In genomic region chr11:797300-798092, GRCh38 we compare ENCODE assay signal across 8 cellular contexts. TPM values are rescaled to one million over a fixed set of nuclear protein-coding genes. Genes with fewer than 3 reads are reported as not detected.
DNase-seq lines count a peak whose midpoint lies in the region; ATAC-seq, FAIRE-seq and TF ChIP-seq lines count a peak whose summit lies in the region.

No MANE protein-coding gene starts in this region.

- peaks cover 22% of the 10 kb centered on the region for H3K4me1 Mint-ChIP-seq in activated B cell treated with CpG ODN at 0.5 μM for 24 hours

- H3K4me1 ChIP-seq in keratinocyte (ENCODE audit: control insufficient read depth, extremely low read depth, insufficient read depth, low read length), result peaks cover 17% of the 10 kb centered on the region

- FAIRE-seq in bronchial epithelial cell (lab: Jason Lieb, UNC), result no peak
- FAIRE-seq in keratinocyte (lab: Jason Lieb, UNC), result peak; percentile 83

- peak overlapping the region; percentile 93 for H3K4me3 Mint-ChIP-seq in activated B cell treated with CpG ODN at 0.5 μM for 24 hours

- POLR2A ChIA-PET in activated B cell treated with CpG ODN at 0.5 μM for 24 hours (lab: Charles Lee), result interaction anchor here (0.6 to 3.8 kb wide), 11 partner anchors 12 to 291 kb away, joined by 3 to 37 read pairs (median 5); partner anchors contain the start of genes GATD1, LRRC56, PNPLA2 and RNH1

- H3K36me3 Mint-ChIP-seq in activated B cell treated with CpG ODN at 0.5 μM for 24 hours (ENCODE audit: low read depth), result peaks cover 16% of the 10 kb centered on the region

- ATAC-seq in GM18520 (IDR thresholded peaks at IDR 0.05; ENCODE audit: unreplicated experiment) (peak; percentile 21), HG03103 (IDR thresholded peaks at IDR 0.05; ENCODE audit: low read depth, unreplicated experiment) (peak; percentile 48), activated B cell treated with CpG ODN at 0.5 μM for 24 hours (ENCODE audit: low read depth) (peak; percentile 46)

- CTCF ChIA-PET in activated B cell treated with CpG ODN at 0.5 μM for 24 hours (lab: Charles Lee), result no interaction called here

- H3K4me3 ChIP-seq in bronchial epithelial cell (ENCODE audit: low read depth, low read length), result peak overlapping the region; percentile 97
- H3K4me3 ChIP-seq in keratinocyte (ENCODE audit: control insufficient read depth in 2 of 3, extremely low read depth in 1 of 3, insufficient read depth in 2 of 3, low read depth in 1 of 3, low read length in 3 of 3), result peak overlapping the region; percentile 84 to 89 (median 86)

- DNase-seq in NCI-H2196 treated with DMSO at 0.1 percent for 48 hours (lab: John Stamatoyannopoulos, UW; ENCODE audit: unreplicated experiment) (peak; percentile 64), activated B cell treated with CpG ODN at 0.5 μM for 24 hours (peak; percentile 60), bronchial epithelial cell (ENCODE audit: low read depth) (peak; percentile 68), keratinocyte (ENCODE audit: low read depth, low spot score) (no peak)
- DNase-seq in stimulated activated CD4-positive, alpha-beta T cell treated with anti-CD3 and anti-CD28 coated beads, Interleukin-12 subunit alpha, Interleukin-12 subunit beta, amount 100 ng/mL, for 48 hours (ENCODE audit: low read depth in 2 of 3, low spot score in 1 of 3), result peak; percentile 56 to 73 (median 59)

- H3K9ac ChIP-seq in keratinocyte (ENCODE audit: control insufficient read depth, extremely low read depth, insufficient read depth, low read length), result peak overlapping the region; percentile 80

- H3K27me3 ChIP-seq in bronchial epithelial cell (ENCODE audit: control insufficient read depth, insufficient read depth, low read length) (no peaks in the 10 kb centered on the region), keratinocyte (ENCODE audit: control insufficient read depth, extremely low read depth, insufficient read depth, low read length) (no peaks in the 10 kb centered on the region)

- H3K9me3 ChIP-seq in keratinocyte (ENCODE audit: control insufficient read depth, low read depth, low read length), result no peaks in the 10 kb centered on the region

- no peaks in the 10 kb centered on the region for H3K9me1 ChIP-seq in keratinocyte (ENCODE audit: control insufficient read depth, extremely low read depth, insufficient read depth, low read length)

- intact Hi-C loops in activated B cell treated with CpG ODN at 0.5 μM for 24 hours (cut with micrococcal nuclease), result loop anchor here (1.0 to 5.0 kb wide), 12 partner anchors 8 to 725 kb away; partner anchors contain the start of genes CD151, DEAF1, LRRC56 and PIDD1

- no peaks in the 10 kb centered on the region for H3K27me3 Mint-ChIP-seq in activated B cell treated with CpG ODN at 0.5 μM for 24 hours

- TF ChIP-seq CTCF in 22Rv1 (IDR thresholded peaks at IDR 0.05) (no peak), activated B cell treated with CpG ODN at 0.5 μM for 24 hours (IDR thresholded peaks at IDR 0.05) (no peak), bronchial epithelial cell (IDR thresholded peaks at IDR 0.05; ENCODE audit: insufficient read depth, low read length, severe bottlenecking) (no peak), keratinocyte (optimal IDR thresholded peaks at IDR 0.05 in 1 of 3, IDR thresholded peaks at IDR 0.05 in 1 of 3, conservative IDR thresholded peaks at IDR 0.05 in 1 of 3; ENCODE audit: extremely low read depth in 1 of 3, insufficient read depth in 2 of 3, low read length in 3 of 3) (no peak)

- no peaks in the 10 kb centered on the region for H3K9me3 Mint-ChIP-seq in activated B cell treated with CpG ODN at 0.5 μM for 24 hours

- H3K27ac Mint-ChIP-seq in activated B cell treated with CpG ODN at 0.5 μM for 24 hours, result peak overlapping the region; percentile 86

- no peaks in the 10 kb centered on the region for H3K79me2 ChIP-seq in keratinocyte (ENCODE audit: control insufficient read depth, insufficient read depth, low read length)

- peaks cover 23% of the 10 kb centered on the region for H3K36me3 ChIP-seq in bronchial epithelial cell (ENCODE audit: control insufficient read depth, insufficient read depth, low read length)
- H3K36me3 ChIP-seq in keratinocyte (ENCODE audit: control insufficient read depth in 2 of 2, extremely low read depth in 1 of 2, insufficient read depth in 2 of 2, low read length in 2 of 2), result peaks cover 7 to 18% of the 10 kb centered on the region in 2 experiments

- dilution Hi-C loops in keratinocyte (cut with MboI; ENCODE audit: extremely low pct_ligation_motif_present, low sequenced_read_pairs), result no loop called here

- H3K27ac ChIP-seq in 22Rv1, result peak overlapping the region; percentile 82
- H3K27ac ChIP-seq in keratinocyte (ENCODE audit: control insufficient read depth, insufficient read depth, low read length), result peak overlapping the region; percentile 70

- H3K4me2 ChIP-seq in keratinocyte (ENCODE audit: control insufficient read depth, extremely low read depth, insufficient read depth, low read depth, low read length), result peak overlapping the region; percentile 96

- peak overlapping the region; percentile 66 for H2AFZ ChIP-seq in keratinocyte (ENCODE audit: control insufficient read depth, low read length)

- H4K20me1 ChIP-seq in keratinocyte (ENCODE audit: control insufficient read depth, extremely low read depth, insufficient read depth, low read length), result no peaks in the 10 kb centered on the region

RNA-seq across cellular contexts. Expression of gene SLC25A22, which starts 0.6 kb away (rescaled TPM):
- total RNA-seq in activated B cell treated with CpG ODN at 0.5 μM for 24 hours (30.1 and 35.4 TPM in 2 replicates), bronchial epithelial cell (4.4 and 5.3 TPM in 2 replicates)
- polyA plus RNA-seq in keratinocyte, result 8.4 to 21.2 TPM (median 13.5 TPM) in 3 replicates
- polyA plus RNA-seq in keratinocyte (2011; ENCODE audit: low read depth), result 4.1 TPM
- polyA plus RNA-seq in keratinocyte (2011; cell fraction: cytosol; rRNA removed), result 12.1 and 24.3 TPM in 2 replicates
- polyA plus RNA-seq in keratinocyte (2011; cell fraction: nucleus; rRNA removed), result 27.1 and 28.4 TPM in 2 replicates
- 9.7 and 19.7 TPM in 2 replicates for polyA plus RNA-seq in keratinocyte (2012; ENCODE audit: low replicate concordance)
- 9.0 to 51.7 TPM (median 10.8 TPM) in 3 replicates for polyA minus RNA-seq in keratinocyte
- 24.4 TPM for polyA minus RNA-seq in keratinocyte (2011; cell fraction: cytosol; rRNA and poly(A)+ RNA removed)
- 14.7 and 24.3 TPM in 2 replicates for polyA minus RNA-seq in keratinocyte (2011; cell fraction: nucleus; rRNA and poly(A)+ RNA removed)

RNA-seq across cellular contexts. Expression of gene PIDD1, which starts 7.5 kb away (rescaled TPM):
- total RNA-seq in activated B cell treated with CpG ODN at 0.5 μM for 24 hours (21.3 and 25.6 TPM in 2 replicates), bronchial epithelial cell (4.4 and 5.0 TPM in 2 replicates)
- 2.5 to 6.4 TPM (median 2.9 TPM) in 3 replicates for polyA plus RNA-seq in keratinocyte
- polyA plus RNA-seq in keratinocyte (2011; ENCODE audit: low read depth), result 2.8 TPM
- 1.0 and 2.2 TPM in 2 replicates for polyA plus RNA-seq in keratinocyte (2011; cell fraction: cytosol; rRNA removed)
- 13.3 and 21.1 TPM in 2 replicates for polyA plus RNA-seq in keratinocyte (2011; cell fraction: nucleus; rRNA removed)
- 4.7 and 6.5 TPM in 2 replicates for polyA plus RNA-seq in keratinocyte (2012; ENCODE audit: low replicate concordance)
- 2.0 to 6.9 TPM (median 2.5 TPM) in 3 replicates for polyA minus RNA-seq in keratinocyte
- 5.9 TPM for polyA minus RNA-seq in keratinocyte (2011; cell fraction: cytosol; rRNA and poly(A)+ RNA removed)
- 7.3 and 11.3 TPM in 2 replicates for polyA minus RNA-seq in keratinocyte (2011; cell fraction: nucleus; rRNA and poly(A)+ RNA removed)

RNA-seq across cellular contexts. Expression of gene CEND1, which starts 7.6 kb away (rescaled TPM):
- total RNA-seq in activated B cell treated with CpG ODN at 0.5 μM for 24 hours (0.27 and 0.34 TPM in 2 replicates), bronchial epithelial cell (not detected in 2 replicates)
- not detected in 3 replicates for polyA plus RNA-seq in keratinocyte
- not detected for polyA plus RNA-seq in keratinocyte (2011; ENCODE audit: low read depth)
- polyA plus RNA-seq in keratinocyte (2011; cell fraction: cytosol; rRNA removed), result not detected in 2 replicates
- not detected in 2 replicates for polyA plus RNA-seq in keratinocyte (2011; cell fraction: nucleus; rRNA removed)
- polyA plus RNA-seq in keratinocyte (2012; ENCODE audit: low replicate concordance), result 0.10 TPM in 1 of 2 replicates, not detected in the other
- polyA minus RNA-seq in keratinocyte, result not detected in 3 replicates
- polyA minus RNA-seq in keratinocyte (2011; cell fraction: cytosol; rRNA and poly(A)+ RNA removed), result not detected
- not detected in 2 replicates for polyA minus RNA-seq in keratinocyte (2011; cell fraction: nucleus; rRNA and poly(A)+ RNA removed)

RNA-seq across cellular contexts. Expression of gene RPLP2, which starts 12.3 kb away (rescaled TPM):
- total RNA-seq in activated B cell treated with CpG ODN at 0.5 μM for 24 hours (4,124 and 4,449 TPM in 2 replicates), bronchial epithelial cell (211 and 353 TPM in 2 replicates)
- 632 to 1,901 TPM (median 797 TPM) in 3 replicates for polyA plus RNA-seq in keratinocyte
- polyA plus RNA-seq in keratinocyte (2011; ENCODE audit: low read depth), result 1,669 TPM
- polyA plus RNA-seq in keratinocyte (2011; cell fraction: cytosol; rRNA removed), result 900 and 1,809 TPM in 2 replicates
- 325 and 365 TPM in 2 replicates for polyA plus RNA-seq in keratinocyte (2011; cell fraction: nucleus; rRNA removed)
- polyA plus RNA-seq in keratinocyte (2012; ENCODE audit: low replicate concordance), result 1,716 and 2,327 TPM in 2 replicates
- polyA minus RNA-seq in keratinocyte, result 250 to 697 TPM (median 466 TPM) in 3 replicates
- polyA minus RNA-seq in keratinocyte (2011; cell fraction: cytosol; rRNA and poly(A)+ RNA removed), result 1,353 TPM
- 148 and 153 TPM in 2 replicates for polyA minus RNA-seq in keratinocyte (2011; cell fraction: nucleus; rRNA and poly(A)+ RNA removed)

RNA-seq across cellular contexts. Expression of gene GATD1, which starts 20.2 kb away (rescaled TPM):
- total RNA-seq in activated B cell treated with CpG ODN at 0.5 μM for 24 hours (60.3 and 63.3 TPM in 2 replicates), bronchial epithelial cell (17.9 and 18.7 TPM in 2 replicates)
- polyA plus RNA-seq in keratinocyte, result 24.4 to 48.0 TPM (median 24.6 TPM) in 3 replicates
- polyA plus RNA-seq in keratinocyte (2011; ENCODE audit: low read depth), result 8.2 TPM
- 18.2 and 41.8 TPM in 2 replicates for polyA plus RNA-seq in keratinocyte (2011; cell fraction: cytosol; rRNA removed)
- polyA plus RNA-seq in keratinocyte (2011; cell fraction: nucleus; rRNA removed), result 116 and 155 TPM in 2 replicates
- 27.6 and 43.5 TPM in 2 replicates for polyA plus RNA-seq in keratinocyte (2012; ENCODE audit: low replicate concordance)
- 21.9 to 31.3 TPM (median 24.9 TPM) in 3 replicates for polyA minus RNA-seq in keratinocyte
- polyA minus RNA-seq in keratinocyte (2011; cell fraction: cytosol; rRNA and poly(A)+ RNA removed), result 37.8 TPM
- polyA minus RNA-seq in keratinocyte (2011; cell fraction: nucleus; rRNA and poly(A)+ RNA removed), result 34.8 and 49.2 TPM in 2 replicates
